ENCODE assay signal across 14 cellular contexts in genomic region chr5:96297867-96298266, GRCh38.
DNase-seq lines count a peak whose midpoint lies in the region; ATAC-seq and TF ChIP-seq lines count a peak whose summit lies in the region.
"Had no signal": no experiment of that assay in that cellular context is flagged by ENCODE, and none has a peak within 500 bp of the region (broad histone marks: within the 10 kb centered on the region; RNA-seq: fewer than 3 reads in every experiment).

No MANE protein-coding gene starts in this region.

- peak overlapping the region; percentile 5; the same call in 1 of the 2 replicates for H3K18ac ChIP-seq in IMR-90 (ENCODE audit: low read depth, low read length)
- no peak overlapping the region for H3K18ac ChIP-seq in mesenchymal stem cell (ENCODE audit: low read depth in 1 of 2, low read length in 2 of 2)

- no peak overlapping the region for H2AK5ac ChIP-seq in IMR-90 (ENCODE audit: low read depth, low read length)
- H2AK5ac ChIP-seq in mesenchymal stem cell (ENCODE audit: low read length, severe bottlenecking) = no peak overlapping the region

- DNase-seq in AG08396 (ENCODE audit: low spot score) = peak; percentile 60
- DNase-seq in IMR-90 = peak; percentile 100
- DNase-seq in mammary epithelial cell = peak; percentile 53
- peak; percentile 100 for DNase-seq in mesenchymal stem cell
- no peak for DNase-seq in activated CD4-positive, CD25-positive, alpha-beta regulatory T cell (lab: John Stamatoyannopoulos, UW)
- DNase-seq in activated CD4-positive, alpha-beta T cell treated with anti-CD3 and anti-CD28 coated beads for 1 hour = no peak
- DNase-seq in NCI-H526 (lab: John Stamatoyannopoulos, UW) = no peak
- DNase-seq in Kasumi-1 (lab: John Stamatoyannopoulos, UW) = no peak
- DNase-seq: activated T-cell treated with anti-CD3 and anti-CD28 coated beads, Interleukin-2, amount 50 U/mL, for 4 hours; CD8-positive, alpha-beta memory T cell; effector CD8-positive, alpha-beta T cell; H7; stimulated activated CD4-positive, alpha-beta T cell treated with anti-CD3 and anti-CD28 coated beads, Interleukin-12 subunit alpha, Interleukin-12 subunit beta, amount 100 ng/mL, for 4 hours; stimulated activated naive CD4-positive, alpha-beta T cell treated with Interleukin-2 at 50 U/mL for 16 hours had no signal

- ATAC-seq in IMR-90 (ENCODE audit: low read depth) = peak; percentile 65
- ATAC-seq: activated T-cell treated with anti-CD3 and anti-CD28 coated beads, Interleukin-2, amount 50 U/mL, for 4 hours had no signal

- H3K9ac ChIP-seq in IMR-90 (ENCODE audit: low read depth, low read length) (no peak overlapping the region; the same call in 1 of the 2 replicates), mammary epithelial cell (ENCODE audit: insufficient read depth, low read length) (no peak overlapping the region), mesenchymal stem cell (ENCODE audit: low read length) (peak overlapping the region; percentile 83)

- peak overlapping the region; percentile 82 for H2BK120ac ChIP-seq in IMR-90 (ENCODE audit: low read depth, low read length)
- H2BK120ac ChIP-seq in mesenchymal stem cell (ENCODE audit: low read depth, low read length) = no peak overlapping the region

- H4K20me1 ChIP-seq in IMR-90 (ENCODE audit: insufficient read depth, low read length) (no peaks in the 10 kb centered on the region), mammary epithelial cell (ENCODE audit: insufficient read depth, low read length) (no peaks in the 10 kb centered on the region)

- no peak overlapping the region for H2AK9ac ChIP-seq in IMR-90 (replicated peaks; ENCODE audit: low read depth, low read length, poor library complexity)

- BruUV-seq in IMR-90 (replicated peaks; lab: Mats Ljungman, UMichigan) (TSS peak; percentile 60), mammary epithelial cell (replicated peaks; lab: Mats Ljungman, UMichigan) (no TSS peak)

- TF ChIP-seq RAD21 in IMR-90 (IDR thresholded peaks at IDR 0.05; ENCODE audit: low read length) = no peak; the same call in 1 of the 2 replicates

- peak overlapping the region; percentile 63; the same call in 1 of the 2 replicates for H3K4me2 ChIP-seq in IMR-90 (ENCODE audit: low read depth, low read length)
- H3K4me2 ChIP-seq in mammary epithelial cell (ENCODE audit: insufficient read depth, low read depth, low read length) = no peak overlapping the region
- H3K4me2 ChIP-seq in mesenchymal stem cell (ENCODE audit: low read length, poor library complexity, severe bottlenecking) = no peak overlapping the region

- no peak overlapping the region for H2BK12ac ChIP-seq in mesenchymal stem cell (ENCODE audit: low read length in 2 of 2)

- H3K56ac ChIP-seq in IMR-90 (ENCODE audit: extremely low read depth, insufficient read depth, low read length) = peak overlapping the region; percentile 79

- H3K23ac ChIP-seq in IMR-90 (ENCODE audit: low read depth, low read length) = peak overlapping the region; percentile 55; the same call in 1 of the 2 replicates
- no peak overlapping the region for H3K23ac ChIP-seq in mesenchymal stem cell (ENCODE audit: low read length in 2 of 2)

- H3K9me3 ChIP-seq in IMR-90 (ENCODE audit: control insufficient read depth, insufficient read depth, low read length) (peaks cover 10% of the 10 kb centered on the region), mammary epithelial cell (replicated peaks; ENCODE audit: insufficient read depth, low read length) (peaks cover 2% of the 10 kb centered on the region), mesenchymal stem cell (ENCODE audit: control insufficient read depth, low read length) (peaks cover 9% of the 10 kb centered on the region)

- H2AFZ ChIP-seq in IMR-90 (replicated peaks; ENCODE audit: low read length, poor library complexity) (no peak overlapping the region), mammary epithelial cell (ENCODE audit: low read depth, low read length) (no peak overlapping the region), mesenchymal stem cell (ENCODE audit: low read depth, low read length) (no peak overlapping the region)

- no peak overlapping the region; the same call in 1 of the 2 replicates for H2BK20ac ChIP-seq in IMR-90 (ENCODE audit: low read depth, low read length)

- H2BK15ac ChIP-seq in IMR-90 (ENCODE audit: low read depth, low read length) (no peak overlapping the region; the same call in 2 of the 3 replicates), mesenchymal stem cell (ENCODE audit: low read depth, poor library complexity, severe bottlenecking) (no peak overlapping the region)

- CTCF ChIA-PET in IMR-90 (lab: Yijun Ruan, JAX) (interaction anchor here (1.8 kb wide), 1 partner anchor 39 kb away, joined by 5 read pairs; no protein-coding TSS in a partner anchor), mammary epithelial cell (lab: Charles Lee; ENCODE audit: low non-redundant PET) (no interaction called here)

- no peak overlapping the region for H4K5ac ChIP-seq in IMR-90 (ENCODE audit: low read depth, low read length)

- no peak for TF ChIP-seq POLR2A in IMR-90 (IDR thresholded peaks at IDR 0.05; ENCODE audit: low read depth, low read length)

- peak overlapping the region; percentile 7 to 87; a peak in 1 of 4 replicates for H4K8ac ChIP-seq in IMR-90 (ENCODE audit: low read depth in 2 of 2, low read length in 2 of 2)
- no peak overlapping the region for H4K8ac ChIP-seq in mesenchymal stem cell (ENCODE audit: low read length)

- peak overlapping the region; percentile 93; the same call in 1 of the 2 replicates for H3K27ac ChIP-seq in IMR-90 (ENCODE audit: insufficient read depth, low read length)
- no peak overlapping the region for H3K27ac ChIP-seq in mammary epithelial cell (ENCODE audit: insufficient read depth, low read depth, low read length)
- peak overlapping the region; percentile 59 for H3K27ac ChIP-seq in mesenchymal stem cell (ENCODE audit: low read length, poor library complexity, severe bottlenecking)

- H3K4me1 ChIP-seq in IMR-90 (ENCODE audit: control insufficient read depth, insufficient read depth, low read length) (peaks cover 7% of the 10 kb centered on the region), mammary epithelial cell (ENCODE audit: insufficient read depth, low read length) (no peaks in the 10 kb centered on the region), mesenchymal stem cell (ENCODE audit: control insufficient read depth, insufficient read depth, low read depth, low read length) (peaks cover 2% of the 10 kb centered on the region)

- dilution Hi-C loops in IMR-90 (cut with HindIII; ENCODE audit: low sequenced_read_pairs, unreplicated experiment) (no loop called here), mammary epithelial cell (cut with HindIII; ENCODE audit: low sequenced_read_pairs) (no loop called here)

- POLR2A ChIA-PET in IMR-90 (lab: Charles Lee; ENCODE audit: unreplicated experiment) = no interaction called here

- H3K27me3 ChIP-seq in IMR-90 (ENCODE audit: control insufficient read depth, insufficient read depth, low read length) (no peaks in the 10 kb centered on the region), mammary epithelial cell (ENCODE audit: insufficient read depth, low read length) (no peaks in the 10 kb centered on the region), mesenchymal stem cell (ENCODE audit: control insufficient read depth in 1 of 2, insufficient read depth in 1 of 2, low read length in 2 of 2) (no peaks in the 10 kb centered on the region)

- peak overlapping the region; percentile 100 for H2BK5ac ChIP-seq in IMR-90 (ENCODE audit: low read depth, low read length, poor library complexity, severe bottlenecking)
- no peak overlapping the region for H2BK5ac ChIP-seq in mesenchymal stem cell (ENCODE audit: low read depth, low read length, poor library complexity, severe bottlenecking)

- H3K9me1 ChIP-seq in IMR-90 (ENCODE audit: insufficient read depth, low read length) = peaks cover 5% of the 10 kb centered on the region

- in situ Hi-C loops in IMR-90 (cut with MboI; ENCODE audit: low sequenced_read_pairs) (no loop called here), mammary epithelial cell (cut with MboI; ENCODE audit: low sequenced_read_pairs in 2 of 2) (no loop called here)

- TF ChIP-seq CTCF in IMR-90 (conservative IDR thresholded peaks at IDR 0.05; ENCODE audit: low read depth, low read length) (no peak), mammary epithelial cell (conservative IDR thresholded peaks at IDR 0.05 in 1 of 2, IDR thresholded peaks at IDR 0.05 in 1 of 2; ENCODE audit: extremely low read depth in 1 of 2, insufficient read depth in 1 of 2, low read depth in 1 of 2, low read length in 2 of 2) (no peak)

- H3K79me2 ChIP-seq in mammary epithelial cell (ENCODE audit: insufficient read depth, low read length) = no peaks in the 10 kb centered on the region

- H3K4ac ChIP-seq in IMR-90 (ENCODE audit: low read depth, low read length) (peak overlapping the region; percentile 81; the same call in 1 of the 2 replicates), mesenchymal stem cell (ENCODE audit: low read depth in 1 of 2, low read length in 2 of 2) (no peak overlapping the region)

- WGBS in IMR-90 (ENCODE audit: extremely low coverage in 2 of 2, insufficient read length in 1 of 2), 2 experiments = no CpG with 5 or more reads among the region's 3 CpGs
- 83% methylated on average over 3 of the region's 3 CpGs for WGBS in mammary epithelial cell (ENCODE audit: low coverage, missing lambda C conversion rate)
- 32% methylated on average over 2 of the region's 3 CpGs for WGBS in mesenchymal stem cell

- H3K36me3 ChIP-seq in IMR-90 (ENCODE audit: control insufficient read depth, insufficient read depth, low read length) (no peaks in the 10 kb centered on the region), mammary epithelial cell (ENCODE audit: insufficient read depth, low read length) (no peaks in the 10 kb centered on the region), mesenchymal stem cell (ENCODE audit: control insufficient read depth in 1 of 2, insufficient read depth in 2 of 2, low read depth in 1 of 2, low read length in 2 of 2) (no peaks in the 10 kb centered on the region)

- H3K79me1 ChIP-seq in IMR-90 (ENCODE audit: low read depth in 1 of 2, low read length in 2 of 2) (peaks cover 0 to 3% of the 10 kb centered on the region in 2 experiments; a peak in 1 of 4 replicates), mesenchymal stem cell (replicated peaks; ENCODE audit: low read length, poor library complexity, severe bottlenecking) (no peaks in the 10 kb centered on the region)

- H3K4me3 ChIP-seq in IMR-90 (ENCODE audit: insufficient read depth, low read depth, low read length) = no peak overlapping the region
- no peak overlapping the region for H3K4me3 ChIP-seq in mammary epithelial cell (replicated peaks in 1 of 3; ENCODE audit: insufficient read depth in 1 of 3, low read depth in 2 of 3, low read length in 3 of 3)
- no peak overlapping the region for H3K4me3 ChIP-seq in mesenchymal stem cell (ENCODE audit: insufficient read depth in 1 of 2, low read depth in 1 of 2, low read length in 2 of 2)

- H3K14ac ChIP-seq in IMR-90 (replicated peaks; ENCODE audit: low read depth, low read length) = no peak overlapping the region; the same call in 1 of the 2 replicates
- no peak overlapping the region for H3K14ac ChIP-seq in mesenchymal stem cell (ENCODE audit: low read length in 2 of 2)

- H4K91ac ChIP-seq in IMR-90 (ENCODE audit: insufficient read depth, low read depth, low read length) (no peak overlapping the region; the same call in 1 of the 2 replicates), mesenchymal stem cell (ENCODE audit: low read length) (no peak overlapping the region)

- intact Hi-C loops in IMR-90 (cut with micrococcal nuclease) = loop anchor here (1.0 to 10.0 kb wide), 7 partner anchors 39 to 439 kb away; partner anchors contain the start of gene ELL2
- intact Hi-C loops in mammary epithelial cell (cut with micrococcal nuclease) = no loop called here

Comparison
In these comparisons a context has a peak if more than half of its experiments do, and no peak if none do; other contexts are left out.
1. DNase-seq: peak in AG08396 (single experiment), IMR-90 (single experiment), mammary epithelial cell (single experiment) and mesenchymal stem cell (single experiment); none in activated CD4-positive, CD25-positive, alpha-beta regulatory T cell (0 of 4), activated CD4-positive, alpha-beta T cell treated with anti-CD3 and anti-CD28 coated beads for 1 hour (single experiment), NCI-H526 (0 of 2) and Kasumi-1 (0 of 2).